ENCODE assay signal across 8 cellular contexts in genomic region chr10:125123363-125124113, GRCh38. TPM values are rescaled to one million over a fixed set of nuclear protein-coding genes. Genes with fewer than 3 reads are reported as not detected.
DNase-seq lines count a peak whose midpoint lies in the region; ATAC-seq and TF ChIP-seq lines count a peak whose summit lies in the region.

No MANE protein-coding gene starts in this region.

- DNase-seq in Ammon's horn (ENCODE audit: low spot score) (peak; percentile 70), NCI-H748 (lab: John Stamatoyannopoulos, UW; ENCODE audit: unreplicated experiment) (peak; percentile 86), fibroblast of gingiva (ENCODE audit: low read depth) (peak; percentile 93), neural progenitor cell (ENCODE audit: low spot score) (no peak), OCI-M2 (lab: John Stamatoyannopoulos, UW; ENCODE audit: unreplicated experiment) (no peak)
- DNase-seq in activated naive CD4-positive, alpha-beta T cell treated with anti-CD3 and anti-CD28 coated beads, Interleukin-2, amount 50 U/mL, for 72 hours (ENCODE audit: low spot score in 2 of 2) = no peak
- no peak for DNase-seq in CD4-positive, alpha-beta T cell

- H3K4me1 Mint-ChIP-seq in neural progenitor cell = peaks cover 27% of the 10 kb centered on the region
- no peaks in the 10 kb centered on the region for H3K4me1 Mint-ChIP-seq in CD4-positive, alpha-beta T cell (ENCODE audit: low read depth)

- peaks cover 100% of the 10 kb centered on the region for H3K79me2 ChIP-seq in neural progenitor cell (ENCODE audit: low read depth)

- no peaks in the 10 kb centered on the region for H3K9me3 Mint-ChIP-seq in neural progenitor cell
- H3K9me3 Mint-ChIP-seq in activated naive CD4-positive, alpha-beta T cell treated with anti-CD3 and anti-CD28 coated beads, Interleukin-2, amount 50 U/mL, for 72 hours = no peaks in the 10 kb centered on the region
- no peaks in the 10 kb centered on the region for H3K9me3 Mint-ChIP-seq in CD4-positive, alpha-beta T cell

- H3K27me3 ChIP-seq in neural progenitor cell = no peaks in the 10 kb centered on the region
- H3K27me3 ChIP-seq in CD4-positive, alpha-beta T cell (ENCODE audit: control insufficient read depth, insufficient read depth, low read length) = no peaks in the 10 kb centered on the region

- no peak for ATAC-seq in activated naive CD4-positive, alpha-beta T cell treated with anti-CD3 and anti-CD28 coated beads, Interleukin-2, amount 50 U/mL, for 72 hours
- ATAC-seq in GM18870 (IDR thresholded peaks at IDR 0.05; ENCODE audit: unreplicated experiment) = no peak
- no peak for ATAC-seq in CD4-positive, alpha-beta T cell (ENCODE audit: poor library complexity)

- no peaks in the 10 kb centered on the region for H3F3A ChIP-seq in neural progenitor cell (ENCODE audit: low read depth)

- H3K36me3 Mint-ChIP-seq in neural progenitor cell = peaks cover 27% of the 10 kb centered on the region
- no peaks in the 10 kb centered on the region for H3K36me3 Mint-ChIP-seq in activated naive CD4-positive, alpha-beta T cell treated with anti-CD3 and anti-CD28 coated beads, Interleukin-2, amount 50 U/mL, for 72 hours
- no peaks in the 10 kb centered on the region for H3K36me3 Mint-ChIP-seq in CD4-positive, alpha-beta T cell (ENCODE audit: low read depth)

- H3K27ac Mint-ChIP-seq in neural progenitor cell = peak overlapping the region; percentile 67
- no peak overlapping the region for H3K27ac Mint-ChIP-seq in activated naive CD4-positive, alpha-beta T cell treated with anti-CD3 and anti-CD28 coated beads, Interleukin-2, amount 50 U/mL, for 72 hours
- no peak overlapping the region for H3K27ac Mint-ChIP-seq in CD4-positive, alpha-beta T cell

- H2AFZ ChIP-seq in neural progenitor cell (replicated peaks) = no peak overlapping the region

- H3K4me3 ChIP-seq in neural progenitor cell = no peak overlapping the region

- H4K20me1 ChIP-seq in neural progenitor cell (ENCODE audit: low read depth) = peaks cover 100% of the 10 kb centered on the region

- no peaks in the 10 kb centered on the region for H3K9me3 ChIP-seq in neural progenitor cell (ENCODE audit: low read depth)
- no peaks in the 10 kb centered on the region for H3K9me3 ChIP-seq in CD4-positive, alpha-beta T cell (ENCODE audit: control insufficient read depth, low read length)

- no peak overlapping the region for H3K4me3 Mint-ChIP-seq in neural progenitor cell
- no peak overlapping the region for H3K4me3 Mint-ChIP-seq in CD4-positive, alpha-beta T cell

- H3K9ac ChIP-seq in neural progenitor cell = no peak overlapping the region

- CTCF ChIA-PET in CD4-positive, alpha-beta T cell (lab: Charles Lee) = no interaction called here

- intact Hi-C loops in CD4-positive, alpha-beta T cell (cut with DNase I, micrococcal nuclease) = no loop called here

- H3K4me2 ChIP-seq in neural progenitor cell = peak overlapping the region; percentile 16

- H3K27me3 Mint-ChIP-seq in neural progenitor cell (ENCODE audit: insufficient read depth, low read depth) = peaks cover 5% of the 10 kb centered on the region
- H3K27me3 Mint-ChIP-seq in CD4-positive, alpha-beta T cell = no peaks in the 10 kb centered on the region

- H3K36me3 ChIP-seq in neural progenitor cell = no peaks in the 10 kb centered on the region

- H3K4me1 ChIP-seq in neural progenitor cell = peaks cover 15% of the 10 kb centered on the region

- TF ChIP-seq CTCF in neural progenitor cell (IDR thresholded peaks at IDR 0.05) = no peak
- no peak for TF ChIP-seq CTCF in CD4-positive, alpha-beta T cell (IDR thresholded peaks at IDR 0.05)

- POLR2A ChIA-PET in CD4-positive, alpha-beta T cell (lab: Charles Lee) = no interaction called here

- H3K27ac ChIP-seq in neural progenitor cell = no peak overlapping the region
- no peak overlapping the region for H3K27ac ChIP-seq in CD4-positive, alpha-beta T cell (ENCODE audit: low read depth, low read length)

RNA-seq across cellular contexts. Expression of gene CTBP2, which starts 36.8 kb away (rescaled TPM):
- 55.2 and 97.6 TPM in 2 replicates for total RNA-seq in neural progenitor cell (ENCODE audit: low replicate concordance)
- total RNA-seq in activated naive CD4-positive, alpha-beta T cell treated with anti-CD3 and anti-CD28 coated beads, Interleukin-2, amount 50 U/mL, for 72 hours = 1 to 10 TPM; 1.2 TPM
- under 1 TPM in 1 of 2 experiments, not detected in 1; 0.17 TPM for total RNA-seq in CD4-positive, alpha-beta T cell

Comparison
In these comparisons a context has a peak if more than half of its experiments do, and no peak if none do; other contexts are left out.
1. DNase-seq: peak in Ammon's horn (single experiment), NCI-H748 (single experiment) and fibroblast of gingiva (single experiment); none in neural progenitor cell (single experiment), activated naive CD4-positive, alpha-beta T cell treated with anti-CD3 and anti-CD28 coated beads, Interleukin-2, amount 50 U/mL, for 72 hours (0 of 2), CD4-positive, alpha-beta T cell (0 of 10) and OCI-M2 (single experiment).
2. RNA of gene CTBP2, which starts 36.8 kb away (total RNA-seq): 55.2 to 97.6 TPM in neural progenitor cell; 1.2 TPM in activated naive CD4-positive, alpha-beta T cell treated with anti-CD3 and anti-CD28 coated beads, Interleukin-2, amount 50 U/mL, for 72 hours and 0.17 TPM in CD4-positive, alpha-beta T cell; every median in the first group is over 10 times any median in the second.